ENCODE assay signal across 11 cellular contexts in genomic region chr6:131597448-131597847, GRCh38. TPM values are rescaled to one million over a fixed set of nuclear protein-coding genes. Genes with fewer than 3 reads are reported as not detected.
DNase-seq lines count a peak whose midpoint lies in the region; ATAC-seq and TF ChIP-seq lines count a peak whose summit lies in the region.
"Had no signal": no experiment of that assay in that cellular context is flagged by ENCODE, and none has a peak within 500 bp of the region (broad histone marks: within the 10 kb centered on the region; RNA-seq: fewer than 3 reads in every experiment).

No MANE protein-coding gene starts in this region.

- no peak overlapping the region for H3K4me3 ChIP-seq in cardiac fibroblast (replicated peaks in 1 of 2; ENCODE audit: low read depth in 2 of 2, low read length in 2 of 2)
- H3K4me3 ChIP-seq in neuronal stem cell (ENCODE audit: low read length in 2 of 2) = no peak overlapping the region
- H3K4me3 ChIP-seq: left lung had no signal

- H3K9me3 Mint-ChIP-seq in nephron = no peaks in the 10 kb centered on the region
- no peaks in the 10 kb centered on the region for H3K9me3 Mint-ChIP-seq in activated naive CD8-positive, alpha-beta T cell treated with anti-CD3 and anti-CD28 coated beads for 36 hours

- no peak overlapping the region for H2BK5ac ChIP-seq in neuronal stem cell (ENCODE audit: low read length)

- no peak overlapping the region for H3K4me3 Mint-ChIP-seq in nephron
- no peak overlapping the region for H3K4me3 Mint-ChIP-seq in activated naive CD8-positive, alpha-beta T cell treated with anti-CD3 and anti-CD28 coated beads for 36 hours

- POLR2A ChIA-PET in GM10248 (lab: Yijun Ruan, JAX) = no interaction called here

- H3K9me3 ChIP-seq in neuronal stem cell (replicated peaks in 1 of 2; ENCODE audit: control insufficient read depth in 2 of 2, insufficient read depth in 1 of 2, low read depth in 1 of 2, low read length in 2 of 2) = no peaks in the 10 kb centered on the region
- H3K9me3 ChIP-seq: left lung had no signal

- H3K36me3 Mint-ChIP-seq in nephron (ENCODE audit: low read depth) = peaks cover 70% of the 10 kb centered on the region
- H3K36me3 Mint-ChIP-seq in activated naive CD8-positive, alpha-beta T cell treated with anti-CD3 and anti-CD28 coated beads for 36 hours = peaks cover 15% of the 10 kb centered on the region

- ATAC-seq in HG02852 (IDR thresholded peaks at IDR 0.05; ENCODE audit: unreplicated experiment) = no peak
- ATAC-seq: left lung had no signal

- H2BK120ac ChIP-seq in neuronal stem cell (ENCODE audit: low read depth, low read length) = no peak overlapping the region

- no peak overlapping the region for H3K4me2 ChIP-seq in neuronal stem cell (ENCODE audit: insufficient read depth, low read length, poor library complexity, severe bottlenecking)

- no peak overlapping the region for H2BK15ac ChIP-seq in neuronal stem cell (ENCODE audit: low read length)

- H3K23ac ChIP-seq in neuronal stem cell (ENCODE audit: low read depth, low read length, poor library complexity) = no peak overlapping the region

- peaks cover 10 to 99% of the 10 kb centered on the region in 2 donors for H3K36me3 ChIP-seq in neuronal stem cell (replicated peaks in 1 of 2; ENCODE audit: control insufficient read depth in 2 of 2, insufficient read depth in 2 of 2, low read length in 2 of 2)

- no peaks in the 10 kb centered on the region for H3K79me1 ChIP-seq in neuronal stem cell (ENCODE audit: low read depth, low read length)

- H3K27ac Mint-ChIP-seq in nephron = no peak overlapping the region
- H3K27ac Mint-ChIP-seq in activated naive CD8-positive, alpha-beta T cell treated with anti-CD3 and anti-CD28 coated beads for 36 hours = no peak overlapping the region

- no peak overlapping the region for H3K4ac ChIP-seq in neuronal stem cell (ENCODE audit: low read length)

- no peaks in the 10 kb centered on the region for H3K4me1 ChIP-seq in neuronal stem cell (ENCODE audit: control insufficient read depth in 2 of 2, insufficient read depth in 1 of 2, low read depth in 1 of 2, low read length in 2 of 2)
- H3K4me1 ChIP-seq: left lung had no signal

- H2BK12ac ChIP-seq in neuronal stem cell (ENCODE audit: low read length) = no peak overlapping the region

- no peak overlapping the region for H2AK5ac ChIP-seq in neuronal stem cell (ENCODE audit: low read depth, low read length)

- H3K18ac ChIP-seq in neuronal stem cell (ENCODE audit: low read length) = no peak overlapping the region

- no peak overlapping the region for H3K9ac ChIP-seq in neuronal stem cell (ENCODE audit: low read depth, low read length, poor library complexity)

- DNase-seq in GM10248 (ENCODE audit: extremely low spot score) = no peak
- peak; percentile 24 for DNase-seq in M059J (ENCODE audit: low read depth)
- peak; percentile 5 for DNase-seq in cardiac fibroblast (ENCODE audit: low read depth in 2 of 2)
- DNase-seq in neuronal stem cell (ENCODE audit: low spot score) = no peak
- DNase-seq in activated naive CD8-positive, alpha-beta T cell treated with anti-CD3 and anti-CD28 coated beads for 36 hours = no peak
- DNase-seq in activated gamma-delta T cell (lab: John Stamatoyannopoulos, UW) = no peak
- DNase-seq: activated CD4-positive, alpha-beta T cell treated with anti-CD3 and anti-CD28 coated beads for 48 hours; cortex of kidney; left lung had no signal

- no peak overlapping the region for H4K8ac ChIP-seq in neuronal stem cell (ENCODE audit: low read depth, low read length)

- no peaks in the 10 kb centered on the region for H3K27me3 Mint-ChIP-seq in nephron (ENCODE audit: low read depth)
- no peaks in the 10 kb centered on the region for H3K27me3 Mint-ChIP-seq in activated naive CD8-positive, alpha-beta T cell treated with anti-CD3 and anti-CD28 coated beads for 36 hours

- H2AFZ ChIP-seq in neuronal stem cell (ENCODE audit: low read length) = no peak overlapping the region

- H3K4me1 Mint-ChIP-seq in nephron = no peaks in the 10 kb centered on the region
- H3K4me1 Mint-ChIP-seq in activated naive CD8-positive, alpha-beta T cell treated with anti-CD3 and anti-CD28 coated beads for 36 hours = no peaks in the 10 kb centered on the region

- no peak overlapping the region for H4K91ac ChIP-seq in neuronal stem cell (ENCODE audit: low read depth, low read length, poor library complexity)

- H3K27me3 ChIP-seq in neuronal stem cell (ENCODE audit: control insufficient read depth in 3 of 3, insufficient read depth in 3 of 3, low read depth in 1 of 3, low read length in 3 of 3) = no peaks in the 10 kb centered on the region
- H3K27me3 ChIP-seq: left lung had no signal

- CTCF ChIA-PET in GM10248 (lab: Yijun Ruan, JAX) = interaction anchor here (1.0 to 3.2 kb wide), 2 partner anchors 9 to 31 kb away, joined by 5 to 14 read pairs; partner anchors contain the start of gene MED23

- TF ChIP-seq CTCF in GM10248 (IDR thresholded peaks at IDR 0.05; ENCODE audit: control extremely low read depth, extremely low read depth, low read depth, missing control alignments) (peak; percentile 10), cardiac fibroblast (IDR thresholded peaks at IDR 0.05; ENCODE audit: low read depth, low read length) (peak; percentile 32), nephron (IDR thresholded peaks at IDR 0.05; ENCODE audit: unreplicated experiment in 3 of 3) (peak; percentile 31 to 44 (median 37))

- no CpG with 5 or more reads among the region's 3 CpGs for WGBS in neuronal stem cell (ENCODE audit: extremely low coverage in 2 of 2, insufficient read length in 2 of 2, insufficient replicate concordance in 1 of 2), 2 donors

- H3K14ac ChIP-seq in neuronal stem cell (ENCODE audit: low read length) = no peak overlapping the region

- H3K27ac ChIP-seq in neuronal stem cell (replicated peaks; ENCODE audit: low read length) = no peak overlapping the region
- H3K27ac ChIP-seq: left lung had no signal

RNA-seq across cellular contexts. Expression of gene ARG1, which starts 24.4 kb away (rescaled TPM):
- total RNA-seq in M059J (2014; rRNA removed; shearing (Covaris generic)) = not detected in 2 replicates
- not detected for polyA plus RNA-seq in neuronal stem cell (2013, experiment 1 of 2)
- polyA plus RNA-seq in neuronal stem cell (2013, experiment 2 of 2) = not detected
- total RNA-seq in activated naive CD8-positive, alpha-beta T cell treated with anti-CD3 and anti-CD28 coated beads for 36 hours = not detected

RNA-seq across cellular contexts. Expression of gene MED23, which starts 30.6 kb away (rescaled TPM):
- 21.6 and 35.0 TPM in 2 replicates for total RNA-seq in M059J (2014; rRNA removed; shearing (Covaris generic))
- polyA plus RNA-seq in neuronal stem cell (2013, experiment 1 of 2) = 13.2 TPM
- polyA plus RNA-seq in neuronal stem cell (2013, experiment 2 of 2) = 13.4 TPM
- 10 to 100 TPM; 20.8 to 20.9 TPM for total RNA-seq in activated naive CD8-positive, alpha-beta T cell treated with anti-CD3 and anti-CD28 coated beads for 36 hours

RNA-seq across cellular contexts. Expression of gene ENPP3, which starts 39.7 kb away (rescaled TPM):
- 0.02 and 0.54 TPM in 2 replicates for total RNA-seq in M059J (2014; rRNA removed; shearing (Covaris generic))
- polyA plus RNA-seq in neuronal stem cell (2013, experiment 1 of 2) = 0.07 TPM
- 0.18 TPM for polyA plus RNA-seq in neuronal stem cell (2013, experiment 2 of 2)
- under 1 TPM; 0.45 to 0.64 TPM for total RNA-seq in activated naive CD8-positive, alpha-beta T cell treated with anti-CD3 and anti-CD28 coated beads for 36 hours

Comparison
In these comparisons a context has a peak if more than half of its experiments do, and no peak if none do; other contexts are left out.
1. DNase-seq: peak in M059J (single experiment) and cardiac fibroblast (2 of 2); none in GM10248 (single experiment), neuronal stem cell (single experiment), activated naive CD8-positive, alpha-beta T cell treated with anti-CD3 and anti-CD28 coated beads for 36 hours (single experiment) and activated gamma-delta T cell (single experiment).
2. Peak in every context shown above with its lines, with median percentiles within 50 percentile points of each other: CTCF ChIP-seq.